In genomic region chr15:71921191-71921590, GRCh38 we compare ENCODE assay signal across 16 cellular contexts.
DNase-seq lines count a peak whose midpoint lies in the region; ATAC-seq and TF ChIP-seq lines count a peak whose summit lies in the region.
"Had no signal": no experiment of that assay in that cellular context is flagged by ENCODE, and none has a peak within 500 bp of the region (broad histone marks: within the 10 kb centered on the region; RNA-seq: fewer than 3 reads in every experiment).

No MANE protein-coding gene starts in this region.

- ATAC-seq in foreskin keratinocyte (peak; percentile 82), GM18873 (IDR thresholded peaks at IDR 0.05; ENCODE audit: low FRiP score, unreplicated experiment) (no peak), omental fat pad (ENCODE audit: low FRiP score) (no peak)

- DNase-seq in HCEC 1CT (peak; percentile 3), RKO (ENCODE audit: low spot score) (peak; percentile 64), foreskin keratinocyte (peak; percentile 65 to 78), stromal cell of bone marrow (ENCODE audit: low read depth) (peak; percentile 6), NCI-H1436 treated with DMSO at 0.1 percent for 48 hours (lab: John Stamatoyannopoulos, UW) (no peak), omental fat pad (ENCODE audit: low spot score) (no peak)
- DNase-seq: CD8-positive, alpha-beta memory T cell; H7; MM.1S; NCI-H1105 treated with DMSO at 0.1 percent for 48 hours; NCI-H187 treated with DMSO at 0.1 percent for 48 hours; NCI-H510A treated with DMSO at 0.1 percent for 48 hours had no signal

- H3K27ac ChIP-seq in foreskin keratinocyte, result no peak overlapping the region
- H3K27ac ChIP-seq: BLaER1, HL-60, SJSA1 had no signal

- TF ChIP-seq CTCF in foreskin keratinocyte (conservative IDR thresholded peaks at IDR 0.05) (no peak), omental fat pad (IDR thresholded peaks at IDR 0.05) (no peak)

- no peaks in the 10 kb centered on the region for H3K27me3 ChIP-seq in foreskin keratinocyte
- H3K27me3 ChIP-seq: BLaER1, SJSA1 had no signal

- no peaks in the 10 kb centered on the region for H3K4me1 ChIP-seq in foreskin keratinocyte
- H3K4me1 ChIP-seq: BLaER1, SJSA1 had no signal

Comparison
In these comparisons a context has a peak if more than half of its experiments do, and no peak if none do; other contexts are left out.
1. DNase-seq: peak in HCEC 1CT (single experiment), RKO (single experiment), foreskin keratinocyte (2 of 2) and stromal cell of bone marrow (single experiment); none in NCI-H1436 treated with DMSO at 0.1 percent for 48 hours (single experiment) and omental fat pad (single experiment).